1 cellular context compared by ENCODE assay signal in the genomic region with DNA sequence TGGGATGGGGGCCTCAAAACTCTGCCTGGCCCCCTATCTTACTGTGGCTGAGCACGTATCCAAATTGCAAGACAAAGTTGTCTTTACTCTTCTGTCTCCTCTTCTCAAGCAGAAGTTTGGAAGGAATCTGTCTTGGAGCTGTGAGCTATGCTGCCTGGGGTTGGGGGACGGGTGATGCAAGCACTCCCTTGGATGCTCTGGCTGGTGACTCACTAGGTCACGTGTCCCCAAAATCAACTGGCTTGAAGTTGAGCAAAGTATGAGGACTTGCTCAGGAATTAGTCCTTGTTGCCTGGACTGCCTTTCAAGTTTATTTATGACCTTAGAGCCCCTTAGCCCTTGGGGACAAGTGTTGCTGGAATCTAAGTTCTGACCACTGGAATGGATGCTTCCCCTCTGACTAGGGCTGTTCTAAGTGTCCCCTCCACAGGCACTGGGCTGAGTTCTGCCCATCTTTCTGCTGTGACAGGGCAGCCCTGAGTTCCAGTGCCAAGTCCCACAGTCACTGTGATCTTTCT.
A peak's percentile ranks its signal among the peaks of the same experiment; 100 is the strongest.
TF ChIP-seq lines count a peak whose summit lies in the region.

No MANE protein-coding gene starts in this region.

TF ChIP-seq in K562, 482 proteins besides CTCF, POLR2A, EP300 and RAD21 (continued from another document):
- TF ChIP-seq BDP1 (IDR thresholded peaks at IDR 0.05; ENCODE audit: insufficient read depth, insufficient read length) (no peak), ARID1B (IDR thresholded peaks at IDR 0.05) (peak; percentile 32; the same call in 1 of the 2 replicates), KDM4B (IDR thresholded peaks at IDR 0.05; ENCODE audit: borderline replicate concordance in 2 of 2, low read depth in 1 of 2) (no peak), L3MBTL2 (IDR thresholded peaks at IDR 0.05) (peak; percentile 57; the same call in 1 of the 2 replicates), ZNF76 (CRISPR knock-in tag; IDR thresholded peaks at IDR 0.05; ENCODE audit: borderline replicate concordance) (no peak)
- TF ChIP-seq, protein P1, sequence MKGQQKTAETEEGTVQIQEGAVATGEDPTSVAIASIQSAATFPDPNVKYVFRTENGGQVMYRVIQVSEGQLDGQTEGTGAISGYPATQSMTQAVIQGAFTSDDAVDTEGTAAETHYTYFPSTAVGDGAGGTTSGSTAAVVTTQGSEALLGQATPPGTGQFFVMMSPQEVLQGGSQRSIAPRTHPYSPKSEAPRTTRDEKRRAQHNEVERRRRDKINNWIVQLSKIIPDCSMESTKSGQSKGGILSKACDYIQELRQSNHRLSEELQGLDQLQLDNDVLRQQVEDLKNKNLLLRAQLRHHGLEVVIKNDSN (CRISPR knock-in tag; IDR thresholded peaks at IDR 0.05): peak; percentile 22; the same call in 1 of the 2 replicates
